Comparison of ENCODE assay signal across 20 cellular contexts in the genomic region with DNA sequence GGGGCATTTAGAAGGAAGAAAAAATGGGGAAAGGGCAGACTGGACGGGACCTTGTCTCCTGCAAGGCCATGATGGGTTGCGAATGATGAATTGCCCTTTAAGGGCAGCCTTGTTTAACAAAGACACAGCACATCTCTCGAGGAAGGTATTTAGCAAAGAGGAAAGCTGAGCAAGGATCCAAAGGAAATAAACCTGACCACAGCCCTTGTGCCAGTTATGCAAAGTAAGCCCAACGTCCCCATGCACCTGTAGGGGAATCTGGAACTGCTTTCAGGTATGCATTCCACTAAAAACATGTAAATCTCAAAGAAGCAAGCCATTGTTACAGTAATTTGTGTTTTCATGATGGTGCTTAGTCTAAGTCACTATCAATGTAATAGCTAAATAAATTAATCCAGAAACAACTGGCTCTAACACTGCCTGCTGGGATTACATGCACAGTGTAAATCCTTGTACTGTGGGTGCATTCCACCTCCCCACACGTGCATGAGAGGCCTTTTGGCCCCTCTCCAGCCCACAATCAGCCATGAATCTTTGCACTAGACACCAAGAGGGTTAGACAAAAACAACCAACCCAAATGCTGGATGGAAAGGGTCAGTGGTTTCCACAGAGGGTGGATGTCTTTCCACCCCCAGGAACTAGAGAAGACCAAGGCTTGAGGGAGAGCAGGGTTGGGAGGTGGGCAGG.
DNase-seq lines count a peak whose midpoint lies in the region; ATAC-seq and TF ChIP-seq lines count a peak whose summit lies in the region.
"Had no signal": no experiment of that assay in that cellular context is flagged by ENCODE, and none has a peak within 500 bp of the region (broad histone marks: within the 10 kb centered on the region; RNA-seq: fewer than 3 reads in every experiment).

No MANE protein-coding gene starts in this region.

- H3F3A ChIP-seq in GM23248 (ENCODE audit: insufficient read depth) (peaks cover 26% of the 10 kb centered on the region), neural cell (ENCODE audit: insufficient read depth, low read length, poor library complexity, severe bottlenecking) (no peaks in the 10 kb centered on the region)

- no peak overlapping the region for H2AFZ ChIP-seq in GM23248
- peak overlapping the region; percentile 1 for H2AFZ ChIP-seq in neural cell (ENCODE audit: low read depth, low read length)

- ATAC-seq in left cardiac atrium (no peak), GM21717 (IDR thresholded peaks at IDR 0.05; ENCODE audit: unreplicated experiment) (no peak)
- ATAC-seq: CD8-positive, alpha-beta T cell; PC-3 had no signal

- no peak for TF ChIP-seq CTCF in fibroblast of mammary gland (conservative IDR thresholded peaks at IDR 0.05; ENCODE audit: control insufficient read depth, insufficient read depth, low read depth, low read length)
- no peak for TF ChIP-seq CTCF in neural cell (IDR thresholded peaks at IDR 0.05; ENCODE audit: poor library complexity, severe bottlenecking)
- TF ChIP-seq CTCF in tibial nerve (IDR thresholded peaks at IDR 0.05): no peak

- no peak for TF ChIP-seq RAD21 in neural cell (conservative IDR thresholded peaks at IDR 0.05)

- H3K27me3 ChIP-seq in GM23248 (replicated peaks; ENCODE audit: insufficient read depth): peaks cover 13% of the 10 kb centered on the region; the same call in 1 of the 2 replicates
- H3K27me3 ChIP-seq in neural cell (ENCODE audit: insufficient read depth, low read depth, low read length): no peaks in the 10 kb centered on the region
- no peaks in the 10 kb centered on the region for H3K27me3 ChIP-seq in tibial nerve
- H3K27me3 ChIP-seq: MG63 had no signal

- in situ Hi-C loops in GM23248 (cut with MboI): no loop called here

- no peaks in the 10 kb centered on the region for H3K9me3 ChIP-seq in GM23248 (ENCODE audit: low read depth)
- H3K9me3 ChIP-seq in neural cell (ENCODE audit: low read length): no peaks in the 10 kb centered on the region
- peaks cover 0 to 1% (median 0%) of the 10 kb centered on the region in 4 donors for H3K9me3 ChIP-seq in tibial nerve
- H3K9me3 ChIP-seq: MG63, SJSA1 had no signal

- H3K36me3 ChIP-seq in GM23248 (ENCODE audit: low read depth) (no peaks in the 10 kb centered on the region), neural cell (ENCODE audit: insufficient read depth, low read length) (no peaks in the 10 kb centered on the region), tibial nerve (no peaks in the 10 kb centered on the region)
- H3K36me3 ChIP-seq: MG63, SJSA1 had no signal

- no peak overlapping the region for H3K27ac ChIP-seq in GM23248
- H3K27ac ChIP-seq in neural cell (ENCODE audit: low read length): no peak overlapping the region
- no peak overlapping the region for H3K27ac ChIP-seq in tibial nerve
- H3K27ac ChIP-seq: SJSA1 had no signal

- TF ChIP-seq POLR2A in tibial nerve (IDR thresholded peaks at IDR 0.05): no peak

- H3K4me1 ChIP-seq in GM23248 (ENCODE audit: insufficient read depth) (peaks cover 27% of the 10 kb centered on the region), tibial nerve (peaks cover 0 to 12% (median 0%) of the 10 kb centered on the region in 4 donors)
- H3K4me1 ChIP-seq: SJSA1 had no signal

- H3K9me2 ChIP-seq in GM23248 (ENCODE audit: insufficient read depth) (no peaks in the 10 kb centered on the region), neural cell (ENCODE audit: insufficient read depth, low read length) (no peaks in the 10 kb centered on the region)

- H3K79me2 ChIP-seq in GM23248 (ENCODE audit: insufficient read depth): no peaks in the 10 kb centered on the region
- no peaks in the 10 kb centered on the region for H3K79me2 ChIP-seq in neural cell (replicated peaks; ENCODE audit: insufficient read depth, low read length)

- H3K4me2 ChIP-seq in GM23248 (ENCODE audit: unreplicated experiment): no peak overlapping the region
- no peak overlapping the region for H3K4me2 ChIP-seq in neural cell (ENCODE audit: low read length)

- H3K4me3 ChIP-seq in GM23248 (no peak overlapping the region), fibroblast of mammary gland (ENCODE audit: control insufficient read depth, low read depth, low read length) (no peak overlapping the region), neural cell (ENCODE audit: low read length) (no peak overlapping the region), tibial nerve (no peak overlapping the region)
- H3K4me3 ChIP-seq: MG63, SJSA1 had no signal

- H3K9ac ChIP-seq in GM23248: no peak overlapping the region
- no peak overlapping the region for H3K9ac ChIP-seq in neural cell (ENCODE audit: low read length)

- intact Hi-C loops in left cardiac atrium (cut with DNase I): no loop called here

- TF ChIP-seq EP300 in neural cell (conservative IDR thresholded peaks at IDR 0.05; ENCODE audit: poor library complexity, severe bottlenecking) (no peak), tibial nerve (IDR thresholded peaks at IDR 0.05) (no peak)

- DNase-seq in GM23248: peak; percentile 6
- DNase-seq in NCI-H526 (lab: John Stamatoyannopoulos, UW): peak; percentile 94 to 98
- peak; percentile 20 for DNase-seq in fibroblast of mammary gland (ENCODE audit: low read depth)
- no peak for DNase-seq in left cardiac atrium
- DNase-seq in tibial nerve (ENCODE audit: low spot score in 2 of 2): no peak
- DNase-seq in stimulated activated CD4-positive, alpha-beta T cell treated with anti-CD3 and anti-CD28 coated beads, Interleukin-4, amount 100 ng/mL, for 24 hours: no peak
- DNase-seq: ACHN; CD8-positive, alpha-beta T cell; GF-D8; H7; MG63; NCI-H1105 treated with DMSO at 0.1 percent for 48 hours; NCI-H1694 treated with DMSO at 0.1 percent for 48 hours; NCI-H2107; NCI-H345; NCI-H69; PC-3 had no signal

- WGBS in GM23248 (ENCODE audit: low coverage in 1 of 2, low lambda C conversion rate in 2 of 2, missing lambda C conversion rate in 2 of 2), 2 experiments: 71 to 74% methylated on average over 5 of the region's 5 CpGs
- WGBS in tibial nerve, 2 donors: 22 to 30% methylated on average over 5 of the region's 5 CpGs

- H4K20me1 ChIP-seq in GM23248 (ENCODE audit: insufficient read depth) (no peaks in the 10 kb centered on the region), neural cell (ENCODE audit: insufficient read depth) (no peaks in the 10 kb centered on the region)

TF ChIP-seq in neural cell, 6 proteins besides CTCF, POLR2A, EP300 and RAD21:
- TF ChIP-seq REST (IDR thresholded peaks at IDR 0.05; ENCODE audit: borderline replicate concordance) (no peak), SMC3 (conservative IDR thresholded peaks at IDR 0.05; ENCODE audit: poor library complexity) (no peak), EZH2 (IDR thresholded peaks at IDR 0.05; ENCODE audit: borderline replicate concordance, insufficient read depth, low read length, poor library complexity, severe bottlenecking) (no peak), TAF1 (IDR thresholded peaks at IDR 0.05; ENCODE audit: low read depth) (no peak), MXI1 (conservative IDR thresholded peaks at IDR 0.05; ENCODE audit: poor library complexity, severe bottlenecking) (no peak), POLR2AphosphoS5 (IDR thresholded peaks at IDR 0.05) (no peak)
TF ChIP-seq in neural cell: peak in this region for 0.

Comparison
In these comparisons a context has a peak if more than half of its experiments do, and no peak if none do; other contexts are left out.
1. DNase-seq: peak in GM23248 (single experiment), NCI-H526 (2 of 2) and fibroblast of mammary gland (single experiment); none in left cardiac atrium (single experiment), tibial nerve (0 of 2) and stimulated activated CD4-positive, alpha-beta T cell treated with anti-CD3 and anti-CD28 coated beads, Interleukin-4, amount 100 ng/mL, for 24 hours (single experiment).